Comparison of ENCODE assay signal across 1 cellular context in the genomic region with DNA sequence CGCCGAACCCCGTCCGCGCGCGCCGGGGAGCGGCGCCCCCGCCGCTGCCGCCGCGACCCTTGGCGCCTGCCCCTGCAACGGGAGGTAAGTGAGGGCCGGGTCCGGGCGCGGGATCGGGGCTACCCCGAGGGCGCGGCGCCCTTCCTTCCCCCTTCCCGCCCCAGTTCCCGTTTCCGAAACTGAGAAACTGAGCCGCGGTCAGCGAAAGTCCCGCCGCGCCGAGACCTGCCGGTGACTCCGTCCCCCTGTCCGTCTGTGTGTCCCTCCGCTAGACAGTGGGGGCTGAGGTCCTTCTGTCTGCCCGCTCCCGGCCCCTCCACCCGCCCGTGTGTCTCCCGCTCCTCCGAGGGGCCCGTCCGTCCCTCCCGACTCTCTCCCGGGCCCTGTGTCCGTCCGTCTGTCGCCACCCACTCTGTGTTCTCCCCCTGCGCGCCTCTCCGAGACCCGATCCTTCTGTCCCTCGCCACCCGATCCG.
TF ChIP-seq lines count a peak whose summit lies in the region.

No MANE protein-coding gene starts in this region.

TF ChIP-seq in GM23338, 12 proteins besides CTCF, POLR2A, EP300 and RAD21 (continued from another document):
- TF ChIP-seq, protein P1, sequence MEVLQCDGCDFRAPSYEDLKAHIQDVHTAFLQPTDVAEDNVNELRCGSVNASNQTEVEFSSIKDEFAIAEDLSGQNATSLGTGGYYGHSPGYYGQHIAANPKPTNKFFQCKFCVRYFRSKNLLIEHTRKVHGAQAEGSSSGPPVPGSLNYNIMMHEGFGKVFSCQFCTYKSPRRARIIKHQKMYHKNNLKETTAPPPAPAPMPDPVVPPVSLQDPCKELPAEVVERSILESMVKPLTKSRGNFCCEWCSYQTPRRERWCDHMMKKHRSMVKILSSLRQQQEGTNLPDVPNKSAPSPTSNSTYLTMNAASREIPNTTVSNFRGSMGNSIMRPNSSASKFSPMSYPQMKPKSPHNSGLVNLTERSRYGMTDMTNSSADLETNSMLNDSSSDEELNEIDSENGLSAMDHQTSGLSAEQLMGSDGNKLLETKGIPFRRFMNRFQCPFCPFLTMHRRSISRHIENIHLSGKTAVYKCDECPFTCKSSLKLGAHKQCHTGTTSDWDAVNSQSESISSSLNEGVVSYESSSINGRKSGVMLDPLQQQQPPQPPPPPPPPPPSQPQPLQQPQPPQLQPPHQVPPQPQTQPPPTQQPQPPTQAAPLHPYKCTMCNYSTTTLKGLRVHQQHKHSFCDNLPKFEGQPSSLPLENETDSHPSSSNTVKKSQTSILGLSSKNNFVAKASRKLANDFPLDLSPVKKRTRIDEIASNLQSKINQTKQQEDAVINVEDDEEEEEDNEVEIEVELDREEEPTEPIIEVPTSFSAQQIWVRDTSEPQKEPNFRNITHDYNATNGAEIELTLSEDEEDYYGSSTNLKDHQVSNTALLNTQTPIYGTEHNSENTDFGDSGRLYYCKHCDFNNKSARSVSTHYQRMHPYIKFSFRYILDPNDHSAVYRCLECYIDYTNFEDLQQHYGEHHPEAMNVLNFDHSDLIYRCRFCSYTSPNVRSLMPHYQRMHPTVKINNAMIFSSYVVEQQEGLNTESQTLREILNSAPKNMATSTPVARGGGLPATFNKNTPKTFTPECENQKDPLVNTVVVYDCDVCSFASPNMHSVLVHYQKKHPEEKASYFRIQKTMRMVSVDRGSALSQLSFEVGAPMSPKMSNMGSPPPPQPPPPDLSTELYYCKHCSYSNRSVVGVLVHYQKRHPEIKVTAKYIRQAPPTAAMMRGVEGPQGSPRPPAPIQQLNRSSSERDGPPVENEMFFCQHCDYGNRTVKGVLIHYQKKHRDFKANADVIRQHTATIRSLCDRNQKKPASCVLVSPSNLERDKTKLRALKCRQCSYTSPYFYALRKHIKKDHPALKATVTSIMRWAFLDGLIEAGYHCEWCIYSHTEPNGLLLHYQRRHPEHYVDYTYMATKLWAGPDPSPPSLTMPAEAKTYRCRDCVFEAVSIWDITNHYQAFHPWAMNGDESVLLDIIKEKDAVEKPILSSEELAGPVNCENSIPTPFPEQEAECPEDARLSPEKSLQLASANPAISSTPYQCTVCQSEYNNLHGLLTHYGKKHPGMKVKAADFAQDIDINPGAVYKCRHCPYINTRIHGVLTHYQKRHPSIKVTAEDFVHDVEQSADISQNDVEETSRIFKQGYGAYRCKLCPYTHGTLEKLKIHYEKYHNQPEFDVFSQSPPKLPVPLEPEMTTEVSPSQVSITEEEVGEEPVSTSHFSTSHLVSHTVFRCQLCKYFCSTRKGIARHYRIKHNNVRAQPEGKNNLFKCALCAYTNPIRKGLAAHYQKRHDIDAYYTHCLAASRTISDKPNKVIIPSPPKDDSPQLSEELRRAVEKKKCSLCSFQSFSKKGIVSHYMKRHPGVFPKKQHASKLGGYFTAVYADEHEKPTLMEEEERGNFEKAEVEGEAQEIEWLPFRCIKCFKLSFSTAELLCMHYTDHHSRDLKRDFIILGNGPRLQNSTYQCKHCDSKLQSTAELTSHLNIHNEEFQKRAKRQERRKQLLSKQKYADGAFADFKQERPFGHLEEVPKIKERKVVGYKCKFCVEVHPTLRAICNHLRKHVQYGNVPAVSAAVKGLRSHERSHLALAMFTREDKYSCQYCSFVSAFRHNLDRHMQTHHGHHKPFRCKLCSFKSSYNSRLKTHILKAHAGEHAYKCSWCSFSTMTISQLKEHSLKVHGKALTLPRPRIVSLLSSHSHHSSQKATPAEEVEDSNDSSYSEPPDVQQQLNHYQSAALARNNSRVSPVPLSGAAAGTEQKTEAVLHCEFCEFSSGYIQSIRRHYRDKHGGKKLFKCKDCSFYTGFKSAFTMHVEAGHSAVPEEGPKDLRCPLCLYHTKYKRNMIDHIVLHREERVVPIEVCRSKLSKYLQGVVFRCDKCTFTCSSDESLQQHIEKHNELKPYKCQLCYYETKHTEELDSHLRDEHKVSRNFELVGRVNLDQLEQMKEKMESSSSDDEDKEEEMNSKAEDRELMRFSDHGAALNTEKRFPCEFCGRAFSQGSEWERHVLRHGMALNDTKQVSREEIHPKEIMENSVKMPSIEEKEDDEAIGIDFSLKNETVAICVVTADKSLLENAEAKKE (CRISPR knock-in tag; IDR thresholded peaks at IDR 0.05) = no peak
- TF ChIP-seq JUNB (IDR thresholded peaks at IDR 0.05; ENCODE audit: unreplicated experiment) (no peak), STAT1 (IDR thresholded peaks at IDR 0.05; ENCODE audit: unreplicated experiment) (no peak), ZNF331 (CRISPR knock-in tag; IDR thresholded peaks at IDR 0.05; ENCODE audit: low read depth) (no peak), CREB1 (CRISPR knock-in tag; IDR thresholded peaks at IDR 0.05; ENCODE audit: low read depth) (no peak)
